8 cellular contexts compared by ENCODE assay signal in genomic region chr14:101965145-101965531, GRCh38. TPM values are rescaled to one million over a fixed set of nuclear protein-coding genes. Genes with fewer than 3 reads are reported as not detected.
DNase-seq lines count a peak whose midpoint lies in the region; ATAC-seq and TF ChIP-seq lines count a peak whose summit lies in the region.

No MANE protein-coding gene starts in this region.

- no peak for TF ChIP-seq CTCF in KMS-11 (conservative IDR thresholded peaks at IDR 0.05; ENCODE audit: low read depth, low read length)
- no peak for TF ChIP-seq CTCF in astrocyte of the cerebellum (IDR thresholded peaks at IDR 0.05; ENCODE audit: low read depth, low read length, missing control alignments)

- in situ Hi-C loops in G401 (cut with HindIII; ENCODE audit: low sequenced_read_pairs) (no loop called here), astrocyte of the cerebellum (cut with HindIII; ENCODE audit: low sequenced_read_pairs) (no loop called here)

- peak overlapping the region; percentile 76 for H3K27ac ChIP-seq in KMS-11

- peaks cover 46% of the 10 kb centered on the region for H3K4me1 ChIP-seq in KMS-11 (ENCODE audit: low read depth, poor library complexity, severe bottlenecking)

- H3K4me3 ChIP-seq in KMS-11 (IDR thresholded peaks at IDR 0.05; ENCODE audit: insufficient read depth, low read depth, low read length), result no peak overlapping the region
- peak overlapping the region; percentile 95 for H3K4me3 ChIP-seq in astrocyte of the cerebellum (ENCODE audit: low read depth, low read length)

- ATAC-seq in GM21723 (IDR thresholded peaks at IDR 0.05; ENCODE audit: unreplicated experiment) (peak; percentile 38), T-helper 17 cell (peak; percentile 52), sciatic nerve (peak; percentile 50)

- peaks cover 6% of the 10 kb centered on the region; the same call in 1 of the 2 replicates for H4K20me1 ChIP-seq in KMS-11 (ENCODE audit: insufficient read depth)

- peak overlapping the region; percentile 82 for H3K9ac ChIP-seq in KMS-11

- intact Hi-C loops in sciatic nerve (cut with DNase I), result no loop called here

- peaks cover 57% of the 10 kb centered on the region for H3K79me2 ChIP-seq in KMS-11 (ENCODE audit: insufficient read depth, low read depth)

- peaks cover 5% of the 10 kb centered on the region; the same call in 1 of the 2 replicates for H3K36me3 ChIP-seq in KMS-11 (ENCODE audit: insufficient read depth)

- H3K27me3 ChIP-seq in KMS-11 (ENCODE audit: insufficient read depth, low read depth), result no peaks in the 10 kb centered on the region

- H3K9me3 ChIP-seq in T-helper 17 cell (ENCODE audit: control insufficient read depth, low read length, poor library complexity, severe bottlenecking), result no peaks in the 10 kb centered on the region

- peaks cover 1% of the 10 kb centered on the region for H3K36me3 Mint-ChIP-seq in T-helper 17 cell (ENCODE audit: low read depth)

- peak overlapping the region; percentile 91 for H3K4me2 ChIP-seq in KMS-11

- H3K4me3 Mint-ChIP-seq in T-helper 17 cell, result peak overlapping the region; percentile 92

- H3K27ac Mint-ChIP-seq in T-helper 17 cell, result peak overlapping the region; percentile 78

- peak overlapping the region; percentile 45 for H2AFZ ChIP-seq in KMS-11 (ENCODE audit: low read depth)

- H3K4me1 Mint-ChIP-seq in T-helper 17 cell, result peaks cover 31% of the 10 kb centered on the region

- DNase-seq in G401 (ENCODE audit: low spot score) (peak; percentile 64), T-helper 17 cell (peak; percentile 36 to 44 (median 43)), astrocyte of the cerebellum (ENCODE audit: low read depth) (peak; percentile 23), hippocampal formation (lab: John Stamatoyannopoulos, UW) (peak; percentile 60 to 63), sciatic nerve (ENCODE audit: low spot score) (peak; percentile 76), middle frontal gyrus (ENCODE audit: extremely low spot score, low spot score) (no peak)

- H3K27me3 Mint-ChIP-seq in T-helper 17 cell, result no peaks in the 10 kb centered on the region

RNA-seq across cellular contexts. Expression of gene DYNC1H1, which starts 0.8 kb away (rescaled TPM):
- 116 and 187 TPM in 2 replicates for total RNA-seq in G401 (2014; rRNA removed; shearing (Covaris generic))
- total RNA-seq in T-helper 17 cell (100 to 1,000 TPM; 318 to 366 TPM), sciatic nerve (496 TPM)
